Comparison of ENCODE assay signal across 10 cellular contexts in the genomic region with DNA sequence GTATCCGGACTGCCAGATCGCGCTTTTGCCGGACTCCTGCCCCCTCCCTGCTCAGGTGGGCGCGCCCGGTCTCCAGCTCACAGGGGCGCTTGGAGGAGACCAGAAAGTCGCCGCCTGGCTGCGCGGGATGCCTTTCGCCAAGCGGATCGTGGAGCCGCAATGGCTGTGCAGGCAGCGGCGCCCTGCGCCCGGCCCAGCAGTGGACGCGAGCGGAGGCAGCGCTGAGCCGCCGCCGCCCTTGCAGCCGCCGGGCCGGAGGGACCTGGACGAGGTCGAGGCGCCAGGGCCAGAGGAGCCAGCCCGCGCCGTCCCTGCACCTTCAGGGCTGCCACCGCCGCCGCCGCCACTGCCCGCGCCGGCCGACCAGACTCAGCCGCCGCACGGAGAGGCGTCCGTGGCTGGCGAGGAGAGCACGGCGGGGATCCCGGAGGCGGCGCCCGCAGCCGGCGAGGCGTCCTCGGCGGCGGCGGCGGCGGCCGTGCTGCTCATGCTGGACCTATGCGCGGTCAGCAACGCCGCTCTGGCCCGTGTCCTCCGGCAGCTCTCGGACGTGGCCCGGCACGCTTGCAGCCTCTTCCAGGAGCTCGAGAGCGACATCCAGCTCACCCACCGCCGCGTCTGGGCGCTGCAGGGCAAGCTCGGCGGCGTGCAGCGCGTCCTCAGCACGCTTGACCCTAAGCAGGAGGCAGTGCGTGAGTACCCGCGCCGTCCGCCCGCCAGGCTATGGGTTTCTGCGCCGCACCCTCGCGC. TPM values are rescaled to one million over a fixed set of nuclear protein-coding genes. Genes with fewer than 3 reads are reported as not detected.
DNase-seq lines count a peak whose midpoint lies in the region; ATAC-seq and TF ChIP-seq lines count a peak whose summit lies in the region.
"Had no signal": no experiment of that assay in that cellular context is flagged by ENCODE, and none has a peak within 500 bp of the region (broad histone marks: within the 10 kb centered on the region; RNA-seq: fewer than 3 reads in every experiment).

No MANE protein-coding gene starts in this region.

- TF ChIP-seq CTCF in astrocyte of the cerebellum (IDR thresholded peaks at IDR 0.05; ENCODE audit: low read depth, low read length, missing control alignments), result no peak

- peak overlapping the region; percentile 72 for H3K4me3 ChIP-seq in astrocyte of the cerebellum (ENCODE audit: low read depth, low read length)
- peak overlapping the region; percentile 60 to 81 (median 68) for H3K4me3 ChIP-seq in subcutaneous abdominal adipose tissue (ENCODE audit: low read depth in 1 of 5, low read length in 5 of 5)

- ATAC-seq in HG02981 (IDR thresholded peaks at IDR 0.05; ENCODE audit: unreplicated experiment), result no peak

- no peaks in the 10 kb centered on the region for H3K36me3 ChIP-seq in subcutaneous abdominal adipose tissue (ENCODE audit: control insufficient read depth in 5 of 5, insufficient read depth in 5 of 5, low read length in 5 of 5)

- H3K9me3 ChIP-seq in subcutaneous abdominal adipose tissue (ENCODE audit: control insufficient read depth in 5 of 5, low read length in 5 of 5), result peaks cover 0 to 3% (median 2%) of the 10 kb centered on the region in 5 donors

- peaks cover 0 to 30% (median 21%) of the 10 kb centered on the region in 5 donors for H3K4me1 ChIP-seq in subcutaneous abdominal adipose tissue (ENCODE audit: control insufficient read depth in 5 of 5, insufficient read depth in 5 of 5, low read length in 5 of 5)

- in situ Hi-C loops in astrocyte of the cerebellum (cut with HindIII; ENCODE audit: low sequenced_read_pairs), result no loop called here

- peak overlapping the region in 2 of 5 donors; percentile 66 to 74 for H3K9ac ChIP-seq in subcutaneous abdominal adipose tissue (ENCODE audit: low read length in 5 of 5)

- peak; percentile 68 for DNase-seq in NCI-H748 (lab: John Stamatoyannopoulos, UW; ENCODE audit: unreplicated experiment)
- DNase-seq in NCI-H748 treated with DMSO at 0.1 percent for 48 hours (lab: John Stamatoyannopoulos, UW), result no peak
- DNase-seq in astrocyte of the cerebellum (ENCODE audit: low read depth), result no peak
- peak; percentile 33 for DNase-seq in iris pigment epithelial cell (ENCODE audit: low read depth)
- DNase-seq in SK-N-DZ (ENCODE audit: low spot score), result no peak
- no peak for DNase-seq in NCI-H187 treated with DMSO at 0.1 percent for 48 hours (lab: John Stamatoyannopoulos, UW)
- DNase-seq: activated B cell treated with CpG ODN at 0.5 μM for 24 hours, DND-41 had no signal

- H3K27me3 ChIP-seq in subcutaneous abdominal adipose tissue (ENCODE audit: control insufficient read depth in 5 of 5, insufficient read depth in 4 of 5, low read length in 5 of 5), result peaks cover 4 to 20% (median 9%) of the 10 kb centered on the region in 5 donors

- peak overlapping the region; percentile 37 for H3K27ac ChIP-seq in subcutaneous abdominal adipose tissue (ENCODE audit: low read depth, low read length)

RNA-seq across cellular contexts. Expression of a gene that starts 0.8 kb away (rescaled TPM):
- 1.8 TPM in 2 replicates for polyA plus RNA-seq in SK-N-DZ (2014; cell fraction: cytosol; rRNA removed)
- 3.1 and 5.0 TPM in 2 replicates for polyA plus RNA-seq in SK-N-DZ (2014; cell fraction: nucleus; rRNA removed)

Comparison
In these comparisons a context has a peak if more than half of its experiments do, and no peak if none do; other contexts are left out.
1. DNase-seq: peak in NCI-H748 (single experiment) and iris pigment epithelial cell (single experiment); none in NCI-H748 treated with DMSO at 0.1 percent for 48 hours (single experiment), astrocyte of the cerebellum (single experiment), SK-N-DZ (single experiment) and NCI-H187 treated with DMSO at 0.1 percent for 48 hours (single experiment).